In genomic region chr1:27567183-27567526, GRCh38 we compare ENCODE assay signal across 11 cellular contexts. TPM values are rescaled to one million over a fixed set of nuclear protein-coding genes. Genes with fewer than 3 reads are reported as not detected.
DNase-seq lines count a peak whose midpoint lies in the region; ATAC-seq, FAIRE-seq and TF ChIP-seq lines count a peak whose summit lies in the region.
"Had no signal": no experiment of that assay in that cellular context is flagged by ENCODE, and none has a peak within 500 bp of the region (broad histone marks: within the 10 kb centered on the region; RNA-seq: fewer than 3 reads in every experiment).

No MANE protein-coding gene starts in this region.

- peak; percentile 71 for DNase-seq in ELF-1 (ENCODE audit: low read depth, low spot score)
- DNase-seq in WERI-Rb-1, result no peak
- DNase-seq in left ventricle myocardium inferior, result no peak
- DNase-seq in retina, result peak; percentile 93
- no peak for DNase-seq in GM19239 (ENCODE audit: insufficient read length, low spot score)
- DNase-seq in H54 (ENCODE audit: insufficient read length, low spot score), result no peak
- DNase-seq in lower lobe of right lung, result no peak
- DNase-seq in frontal cortex (ENCODE audit: low spot score in 2 of 2), result no peak
- DNase-seq: NCI-H510A; SHP77 treated with DMSO at 0.1 percent for 48 hours; stimulated activated CD4-positive, alpha-beta T cell treated with anti-CD3 and anti-CD28 coated beads, Interleukin-12 subunit alpha, Interleukin-12 subunit beta, amount 100 ng/mL, for 4 hours had no signal

- H3K4me1 ChIP-seq in left ventricle myocardium inferior (peaks cover 100% of the 10 kb centered on the region), lower lobe of right lung (peaks cover 95% of the 10 kb centered on the region)

- no peaks in the 10 kb centered on the region for H3K27me3 ChIP-seq in WERI-Rb-1 (ENCODE audit: insufficient read depth, low read depth, severe bottlenecking)
- no peaks in the 10 kb centered on the region for H3K27me3 ChIP-seq in left ventricle myocardium inferior (ENCODE audit: low read depth)
- no peaks in the 10 kb centered on the region for H3K27me3 ChIP-seq in lower lobe of right lung (ENCODE audit: low read depth)

- H3K4me3 ChIP-seq in WERI-Rb-1 (ENCODE audit: low read depth, low read length), result no peak overlapping the region
- no peak overlapping the region for H3K4me3 ChIP-seq in left ventricle myocardium inferior
- H3K4me3 ChIP-seq in lower lobe of right lung, result no peak overlapping the region

- no peaks in the 10 kb centered on the region; the same call in 1 of the 2 replicates for H3K36me3 ChIP-seq in WERI-Rb-1
- no peaks in the 10 kb centered on the region for H3K36me3 ChIP-seq in left ventricle myocardium inferior
- no peaks in the 10 kb centered on the region for H3K36me3 ChIP-seq in lower lobe of right lung

- intact Hi-C loops in left ventricle myocardium inferior (cut with micrococcal nuclease), result no loop called here
- intact Hi-C loops in lower lobe of right lung (cut with DNase I), result no loop called here

- H3K27ac ChIP-seq in WERI-Rb-1, result peak overlapping the region; percentile 50
- peak overlapping the region; percentile 97 for H3K27ac ChIP-seq in left ventricle myocardium inferior (replicated peaks)
- no peak overlapping the region for H3K27ac ChIP-seq in lower lobe of right lung

- FAIRE-seq in GM19239 (lab: Jason Lieb, UNC) (no peak), H54 (lab: Jason Lieb, UNC) (no peak), frontal cortex (lab: Jason Lieb, UNC) (no peak)

- no peak for TF ChIP-seq CTCF in WERI-Rb-1 (IDR thresholded peaks at IDR 0.05; ENCODE audit: low read depth, low read length)
- no peak for TF ChIP-seq CTCF in left ventricle myocardium inferior (IDR thresholded peaks at IDR 0.05; ENCODE audit: borderline replicate concordance)
- no peak for TF ChIP-seq CTCF in lower lobe of right lung (IDR thresholded peaks at IDR 0.05)

- ATAC-seq in lower lobe of right lung, result no peak

- no peak for TF ChIP-seq POLR2A in H54 (IDR thresholded peaks at IDR 0.05; ENCODE audit: low read depth, low read length)

- no peaks in the 10 kb centered on the region for H3K9me3 ChIP-seq in WERI-Rb-1 (ENCODE audit: severe bottlenecking)
- no peaks in the 10 kb centered on the region for H3K9me3 ChIP-seq in left ventricle myocardium inferior (replicated peaks)
- no peaks in the 10 kb centered on the region for H3K9me3 ChIP-seq in lower lobe of right lung

RNA-seq across cellular contexts. Expression of gene AHDC1, which starts 36.8 kb away (rescaled TPM):
- total RNA-seq in left ventricle myocardium inferior (40.1 TPM), lower lobe of right lung (23.7 TPM), frontal cortex (10.6 TPM)

Comparison
In these comparisons a context has a peak if more than half of its experiments do, and no peak if none do; other contexts are left out.
1. DNase-seq: peak in ELF-1 (single experiment) and retina (single experiment); none in WERI-Rb-1 (single experiment), left ventricle myocardium inferior (single experiment), GM19239 (single experiment), H54 (single experiment), lower lobe of right lung (single experiment) and frontal cortex (0 of 2).